ENCODE assay signal across 10 cellular contexts in the genomic region with DNA sequence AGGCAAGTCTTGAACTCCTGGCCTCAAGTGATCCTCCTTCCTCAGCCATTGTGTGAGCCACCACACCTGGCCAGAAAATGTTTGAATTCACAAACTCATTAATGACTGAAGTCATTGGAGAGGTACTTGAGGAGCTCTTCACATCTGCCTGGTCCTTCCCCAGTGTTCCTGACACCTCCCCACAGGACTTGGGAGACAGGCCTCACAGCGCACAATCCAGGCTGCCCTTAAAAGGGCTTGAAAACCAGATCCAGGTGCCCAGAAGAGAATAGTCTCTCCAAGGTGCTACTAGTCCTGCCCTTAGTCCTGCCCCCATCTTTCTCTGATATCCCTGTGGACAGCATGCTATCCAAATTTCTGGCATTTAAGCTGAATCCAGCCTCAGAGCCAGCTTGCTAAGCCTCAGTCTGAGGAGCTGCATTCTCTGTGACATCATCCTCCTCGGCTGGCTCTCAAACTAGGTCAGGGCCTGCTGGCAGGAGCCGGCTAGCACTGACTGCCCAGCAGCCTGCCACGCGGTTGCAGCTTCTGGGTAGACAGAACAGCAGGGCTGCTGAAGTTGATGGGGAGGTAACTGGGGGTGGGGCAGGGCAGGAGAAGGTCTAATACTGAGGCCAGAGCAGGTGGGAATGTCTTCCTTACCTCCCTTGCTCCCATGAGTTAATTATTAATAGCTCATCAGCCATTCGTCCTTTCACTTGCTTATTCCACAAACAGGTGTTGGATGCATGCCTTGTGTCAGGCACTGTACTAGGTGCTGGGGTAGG. TPM values are rescaled to one million over a fixed set of nuclear protein-coding genes. Genes with fewer than 3 reads are reported as not detected.
DNase-seq lines count a peak whose midpoint lies in the region; ATAC-seq and TF ChIP-seq lines count a peak whose summit lies in the region.
"Had no signal": no experiment of that assay in that cellular context is flagged by ENCODE, and none has a peak within 500 bp of the region (broad histone marks: within the 10 kb centered on the region; RNA-seq: fewer than 3 reads in every experiment).

No MANE protein-coding gene starts in this region.

- no peak overlapping the region for H4K91ac ChIP-seq in neuronal stem cell (ENCODE audit: low read depth, low read length, poor library complexity)

- H2BK12ac ChIP-seq in neuronal stem cell (ENCODE audit: low read length): no peak overlapping the region

- H3K4me2 ChIP-seq in GM23248 (ENCODE audit: unreplicated experiment): no peak overlapping the region
- no peak overlapping the region for H3K4me2 ChIP-seq in hepatocyte
- no peak overlapping the region for H3K4me2 ChIP-seq in neuronal stem cell (ENCODE audit: insufficient read depth, low read length, poor library complexity, severe bottlenecking)

- H3K79me2 ChIP-seq in GM23248 (ENCODE audit: insufficient read depth) (no peaks in the 10 kb centered on the region), hepatocyte (no peaks in the 10 kb centered on the region)

- H3K9me2 ChIP-seq in GM23248 (ENCODE audit: insufficient read depth): no peaks in the 10 kb centered on the region
- H3K9me2 ChIP-seq in hepatocyte (replicated peaks; ENCODE audit: insufficient read depth): no peaks in the 10 kb centered on the region

- in situ Hi-C loops in GM23248 (cut with MboI): no loop called here
- in situ Hi-C loops in gastrocnemius medialis (cut with MboI; ENCODE audit: low sequenced_read_pairs in 4 of 4): no loop called here

- H4K20me1 ChIP-seq in GM23248 (ENCODE audit: insufficient read depth): no peaks in the 10 kb centered on the region
- H4K20me1 ChIP-seq in hepatocyte (ENCODE audit: insufficient read depth, poor library complexity, severe bottlenecking): no peaks in the 10 kb centered on the region

- TF ChIP-seq CTCF in hepatocyte (IDR thresholded peaks at IDR 0.05; ENCODE audit: poor library complexity) (no peak), gastrocnemius medialis (IDR thresholded peaks at IDR 0.05 in 4 of 5, conservative IDR thresholded peaks at IDR 0.05 in 1 of 5) (no peak)

- no peak overlapping the region for H2AK5ac ChIP-seq in neuronal stem cell (ENCODE audit: low read depth, low read length)

- H2BK5ac ChIP-seq in neuronal stem cell (ENCODE audit: low read length): no peak overlapping the region

- no peak overlapping the region for H4K8ac ChIP-seq in neuronal stem cell (ENCODE audit: low read depth, low read length)

- peak; percentile 86 to 94 for ATAC-seq in gastrocnemius medialis
- ATAC-seq in HG02763 (IDR thresholded peaks at IDR 0.05; ENCODE audit: unreplicated experiment): no peak
- no peak for ATAC-seq in GM18909 (IDR thresholded peaks at IDR 0.05; ENCODE audit: poor library complexity, unreplicated experiment)
- ATAC-seq: activated CD8-positive, alpha-beta T cell treated with anti-CD3 and anti-CD28 coated beads, Interleukin-2, amount 10 ng/mL, durations not matched to agents 7 days and 5 days had no signal

- 12 to 14% methylated on average over 6 of the region's 6 CpGs for WGBS in GM23248 (ENCODE audit: low coverage in 1 of 2, low lambda C conversion rate in 2 of 2, missing lambda C conversion rate in 2 of 2), 2 experiments
- 50% methylated on average over 6 of the region's 6 CpGs for WGBS in hepatocyte (ENCODE audit: low lambda C conversion rate, missing lambda C conversion rate)
- no CpG with 5 or more reads among the region's 6 CpGs for WGBS in neuronal stem cell (ENCODE audit: extremely low coverage in 2 of 2, insufficient read length in 2 of 2, insufficient replicate concordance in 1 of 2), 2 donors

- DNase-seq in GM23248: peak; percentile 91
- peak; percentile 69 for DNase-seq in adipocyte (ENCODE audit: low read depth)
- peak; percentile 62 for DNase-seq in hepatocyte (ENCODE audit: low spot score)
- peak; percentile 32 for DNase-seq in gastrocnemius medialis
- DNase-seq in neuronal stem cell (ENCODE audit: low spot score): no peak
- DNase-seq in activated CD4-positive, alpha-beta T cell treated with anti-CD3 and anti-CD28 coated beads, Interleukin-2, amount 50 U/mL, for 4 hours: no peak
- DNase-seq: activated CD8-positive, alpha-beta T cell treated with anti-CD3 and anti-CD28 coated beads, Interleukin-2, amount 10 ng/mL, durations not matched to agents 7 days and 5 days; GF-D8 had no signal

- H2AFZ ChIP-seq in GM23248 (no peak overlapping the region), hepatocyte (no peak overlapping the region), neuronal stem cell (ENCODE audit: low read length) (no peak overlapping the region)

- H2BK120ac ChIP-seq in neuronal stem cell (ENCODE audit: low read depth, low read length): no peak overlapping the region

- no peak overlapping the region for H3K4ac ChIP-seq in neuronal stem cell (ENCODE audit: low read length)

- H3K79me1 ChIP-seq in neuronal stem cell (ENCODE audit: low read depth, low read length): no peaks in the 10 kb centered on the region

- H3K27me3 ChIP-seq in GM23248 (replicated peaks; ENCODE audit: insufficient read depth): 0 out of 2 replicates have a peak, but pooled peaks cover 1% of the 10 kb centered on the region
- peaks cover 15% of the 10 kb centered on the region for H3K27me3 ChIP-seq in adipocyte (replicated peaks; ENCODE audit: control insufficient read depth, insufficient read depth, low read length)
- no peaks in the 10 kb centered on the region for H3K27me3 ChIP-seq in hepatocyte
- no peaks in the 10 kb centered on the region for H3K27me3 ChIP-seq in gastrocnemius medialis
- no peaks in the 10 kb centered on the region for H3K27me3 ChIP-seq in neuronal stem cell (ENCODE audit: control insufficient read depth in 3 of 3, insufficient read depth in 3 of 3, low read depth in 1 of 3, low read length in 3 of 3)

- H3K4me3 ChIP-seq in GM23248 (no peak overlapping the region), adipocyte (ENCODE audit: low read length) (no peak overlapping the region), hepatocyte (no peak overlapping the region), gastrocnemius medialis (no peak overlapping the region), neuronal stem cell (ENCODE audit: low read length in 2 of 2) (no peak overlapping the region)

- no peak overlapping the region for H3K14ac ChIP-seq in neuronal stem cell (ENCODE audit: low read length)

- H3K36me3 ChIP-seq in GM23248 (ENCODE audit: low read depth): no peaks in the 10 kb centered on the region
- H3K36me3 ChIP-seq in adipocyte (ENCODE audit: control insufficient read depth, insufficient read depth, low read length, severe bottlenecking): no peaks in the 10 kb centered on the region
- H3K36me3 ChIP-seq in hepatocyte (replicated peaks; ENCODE audit: insufficient read depth, low read depth): no peaks in the 10 kb centered on the region
- H3K36me3 ChIP-seq in gastrocnemius medialis: no peaks in the 10 kb centered on the region
- H3K36me3 ChIP-seq in neuronal stem cell (replicated peaks in 1 of 2; ENCODE audit: control insufficient read depth in 2 of 2, insufficient read depth in 2 of 2, low read length in 2 of 2): no peaks in the 10 kb centered on the region

- H3K4me1 ChIP-seq in GM23248 (ENCODE audit: insufficient read depth) (peaks cover 5% of the 10 kb centered on the region), adipocyte (ENCODE audit: control insufficient read depth, insufficient read depth, low read length) (peaks cover 14% of the 10 kb centered on the region), hepatocyte (ENCODE audit: insufficient read depth) (no peaks in the 10 kb centered on the region), gastrocnemius medialis (no peaks in the 10 kb centered on the region), neuronal stem cell (ENCODE audit: control insufficient read depth in 2 of 2, insufficient read depth in 1 of 2, low read depth in 1 of 2, low read length in 2 of 2) (peaks cover 0 to 8% of the 10 kb centered on the region in 2 donors)

- H3F3A ChIP-seq in GM23248 (ENCODE audit: insufficient read depth): no peaks in the 10 kb centered on the region

- no peaks in the 10 kb centered on the region for H3K9me3 ChIP-seq in GM23248 (ENCODE audit: low read depth)
- peaks cover 40% of the 10 kb centered on the region for H3K9me3 ChIP-seq in adipocyte (ENCODE audit: control insufficient read depth, low read length)
- H3K9me3 ChIP-seq in hepatocyte (ENCODE audit: low read depth): no peaks in the 10 kb centered on the region
- H3K9me3 ChIP-seq in gastrocnemius medialis: no peaks in the 10 kb centered on the region
- H3K9me3 ChIP-seq in neuronal stem cell (replicated peaks in 1 of 2; ENCODE audit: control insufficient read depth in 2 of 2, insufficient read depth in 1 of 2, low read depth in 1 of 2, low read length in 2 of 2): peaks cover 0 to 3% of the 10 kb centered on the region in 2 donors

- TF ChIP-seq POLR2A in gastrocnemius medialis (IDR thresholded peaks at IDR 0.05): no peak

- H2BK15ac ChIP-seq in neuronal stem cell (ENCODE audit: low read length): no peak overlapping the region

- H3K18ac ChIP-seq in neuronal stem cell (ENCODE audit: low read length): no peak overlapping the region

- intact Hi-C loops in gastrocnemius medialis (cut with DNase I; ENCODE audit: low total_unique reads): no loop called here

- no peak overlapping the region for H3K27ac ChIP-seq in GM23248
- H3K27ac ChIP-seq in hepatocyte: no peak overlapping the region
- H3K27ac ChIP-seq in gastrocnemius medialis: no peak overlapping the region
- H3K27ac ChIP-seq in neuronal stem cell (replicated peaks; ENCODE audit: low read length): no peak overlapping the region

- no peak overlapping the region for H3K23ac ChIP-seq in neuronal stem cell (ENCODE audit: low read depth, low read length, poor library complexity)

- H3K9ac ChIP-seq in GM23248 (no peak overlapping the region), adipocyte (ENCODE audit: low read length) (no peak overlapping the region), neuronal stem cell (ENCODE audit: low read depth, low read length, poor library complexity) (no peak overlapping the region)

RNA-seq across cellular contexts. Expression of a gene that starts 35.3 kb away (rescaled TPM):
- total RNA-seq in GM23248 (2014; rRNA removed; shearing (Covaris generic)): 0.76 and 5.2 TPM in 2 replicates
- polyA plus RNA-seq in GM23248 (2016; fragmentation: Nextera tagmentation; extraction: Ambion mirVana) (1.0 and 1.3 TPM in 2 replicates), hepatocyte (3.6 and 6.3 TPM in 2 replicates)
- total RNA-seq in hepatocyte (3.7 and 7.4 TPM in 2 replicates), gastrocnemius medialis (1 to 10 TPM in 2 of 4 donors, under 1 TPM in 2; 0.66 to 2.2 (median 0.92) TPM)
- polyA plus RNA-seq in neuronal stem cell (2013, experiment 1 of 2): 36.8 TPM
- polyA plus RNA-seq in neuronal stem cell (2013, experiment 2 of 2): 36.7 TPM

Comparison
In these comparisons a context has a peak if more than half of its experiments do, and no peak if none do; other contexts are left out.
1. DNase-seq: peak in GM23248 (single experiment), adipocyte (single experiment), hepatocyte (single experiment) and gastrocnemius medialis (2 of 2); none in neuronal stem cell (single experiment) and activated CD4-positive, alpha-beta T cell treated with anti-CD3 and anti-CD28 coated beads, Interleukin-2, amount 50 U/mL, for 4 hours (0 of 2).
2. ATAC-seq: peak in gastrocnemius medialis (2 of 2); none in HG02763 (single experiment) and GM18909 (single experiment).